16 cellular contexts compared by ENCODE assay signal in the genomic region with DNA sequence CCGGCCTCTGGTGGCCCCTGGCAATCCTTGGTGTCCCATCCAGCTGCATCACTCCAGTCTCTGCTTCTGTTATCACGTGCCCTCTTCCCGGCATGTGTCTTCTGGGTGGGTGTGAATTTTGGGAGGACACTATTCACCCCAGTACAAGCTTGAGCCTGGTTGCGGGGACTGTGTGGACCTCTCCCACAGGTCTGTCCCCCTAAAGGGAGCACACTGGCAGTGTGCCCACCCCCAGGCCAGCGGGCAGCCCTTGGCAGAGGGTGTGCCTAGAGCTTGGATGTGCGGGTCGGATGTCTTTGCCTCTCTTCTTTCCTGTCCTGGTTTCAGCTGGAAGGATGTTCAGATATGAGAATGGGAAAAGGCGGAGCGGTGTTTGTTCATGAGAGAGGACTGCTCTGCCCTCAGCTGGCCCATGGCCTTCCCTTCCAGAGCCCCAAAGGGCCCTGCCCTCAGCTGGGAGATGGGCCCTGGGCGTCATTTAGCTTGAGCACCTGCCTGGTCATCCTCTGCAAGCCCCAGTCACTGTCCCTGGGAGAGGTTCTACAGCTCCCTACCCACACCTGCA.
DNase-seq lines count a peak whose midpoint lies in the region; TF ChIP-seq lines count a peak whose summit lies in the region.
"Had no signal": no experiment of that assay in that cellular context is flagged by ENCODE, and none has a peak within 500 bp of the region (broad histone marks: within the 10 kb centered on the region; RNA-seq: fewer than 3 reads in every experiment).

No MANE protein-coding gene starts in this region.

- no peak overlapping the region for H2BK12ac ChIP-seq in neuronal stem cell (ENCODE audit: low read length)

- H2AFZ ChIP-seq in neuronal stem cell (ENCODE audit: low read length), result no peak overlapping the region
- H2AFZ ChIP-seq: GM23338 had no signal

- H2AK5ac ChIP-seq in neuronal stem cell (ENCODE audit: low read depth, low read length), result no peak overlapping the region

- no CpG with 5 or more reads among the region's 10 CpGs for WGBS in neuronal stem cell (ENCODE audit: extremely low coverage in 2 of 2, insufficient read length in 2 of 2, insufficient replicate concordance in 1 of 2), 2 donors

- peak overlapping the region in 4 of 11 experiments; percentile 6 to 39 (median 22); a peak in 5 of 22 replicates for H3K27ac ChIP-seq in BLaER1 treated with 17β-estradiol and CSF1 and Interleukin-3, amounts not matched to agents 10 nM and 100 nM
- H3K27ac ChIP-seq in VCaP, result peak overlapping the region; percentile 21; the same call in 1 of the 2 replicates
- no peak overlapping the region for H3K27ac ChIP-seq in neuronal stem cell (replicated peaks; ENCODE audit: low read length)

- peaks cover 29 to 58% (median 47%) of the 10 kb centered on the region in 11 experiments; a peak in 20 of 22 replicates for H4K20me1 ChIP-seq in BLaER1 treated with 17β-estradiol and CSF1 and Interleukin-3, amounts not matched to agents 10 nM and 100 nM

- peaks cover 0 to 12% (median 0%) of the 10 kb centered on the region in 11 experiments; a peak in 5 of 22 replicates for H3K27me3 ChIP-seq in BLaER1 treated with 17β-estradiol and CSF1 and Interleukin-3, amounts not matched to agents 10 nM and 100 nM
- no peaks in the 10 kb centered on the region for H3K27me3 ChIP-seq in neuronal stem cell (ENCODE audit: control insufficient read depth in 3 of 3, insufficient read depth in 3 of 3, low read depth in 1 of 3, low read length in 3 of 3)

- H3K9me3 ChIP-seq in BLaER1 treated with 17β-estradiol and CSF1 and Interleukin-3, amounts not matched to agents 10 nM and 100 nM (replicated peaks in 1 of 11), result peaks cover 15 to 32% (median 19%) of the 10 kb centered on the region in 11 experiments
- H3K9me3 ChIP-seq in neuronal stem cell (replicated peaks in 1 of 2; ENCODE audit: control insufficient read depth in 2 of 2, insufficient read depth in 1 of 2, low read depth in 1 of 2, low read length in 2 of 2), result peaks cover 10 to 18% of the 10 kb centered on the region in 2 donors
- H3K9me3 ChIP-seq: HAP-1 had no signal

- no peak overlapping the region for H2BK120ac ChIP-seq in neuronal stem cell (ENCODE audit: low read depth, low read length)

- peak overlapping the region; percentile 1 to 60 (median 37); a peak in 17 of 22 replicates for H3K4me2 ChIP-seq in BLaER1 treated with 17β-estradiol and CSF1 and Interleukin-3, amounts not matched to agents 10 nM and 100 nM
- H3K4me2 ChIP-seq in neuronal stem cell (ENCODE audit: insufficient read depth, low read length, poor library complexity, severe bottlenecking), result no peak overlapping the region
- H3K4me2 ChIP-seq: GM23338 had no signal

- TF ChIP-seq CTCF in VCaP (conservative IDR thresholded peaks at IDR 0.05), result no peak

- no peak overlapping the region for H2BK15ac ChIP-seq in neuronal stem cell (ENCODE audit: low read length)

- H3K4me3 ChIP-seq in BLaER1 treated with 17β-estradiol and CSF1 and Interleukin-3, amounts not matched to agents 10 nM and 100 nM, result no peak overlapping the region
- no peak overlapping the region for H3K4me3 ChIP-seq in neuronal stem cell (ENCODE audit: low read length in 2 of 2)
- H3K4me3 ChIP-seq: GM12878, GM23338, HAP-1 had no signal

- H3K79me1 ChIP-seq in neuronal stem cell (ENCODE audit: low read depth, low read length), result peaks cover 12% of the 10 kb centered on the region

- no peak for DNase-seq in neuronal stem cell (ENCODE audit: low spot score)
- no peak for DNase-seq in activated gamma-delta T cell (lab: John Stamatoyannopoulos, UW)
- DNase-seq in NCI-H2227 (lab: John Stamatoyannopoulos, UW; ENCODE audit: unreplicated experiment), result no peak
- no peak for DNase-seq in T1000 (lab: John Stamatoyannopoulos, UW)
- DNase-seq: CD4-positive, alpha-beta T cell; CD8-positive, alpha-beta memory T cell; DMS 273 treated with DMSO at 0.1 percent for 48 hours; DMS79; EL; GDM1; HFFc6 had no signal

- no peak overlapping the region for H4K8ac ChIP-seq in neuronal stem cell (ENCODE audit: low read depth, low read length)

- H3K4ac ChIP-seq in neuronal stem cell (ENCODE audit: low read length), result no peak overlapping the region

- H3K14ac ChIP-seq in neuronal stem cell (ENCODE audit: low read length), result no peak overlapping the region

- no peak overlapping the region for H2BK5ac ChIP-seq in neuronal stem cell (ENCODE audit: low read length)

- H3K18ac ChIP-seq in neuronal stem cell (ENCODE audit: low read length), result peak overlapping the region; percentile 19

- H3K4me1 ChIP-seq in BLaER1 treated with 17β-estradiol and CSF1 and Interleukin-3, amounts not matched to agents 10 nM and 100 nM, result peaks cover 45 to 87% (median 83%) of the 10 kb centered on the region in 10 experiments
- peaks cover 0 to 10% of the 10 kb centered on the region in 2 donors for H3K4me1 ChIP-seq in neuronal stem cell (ENCODE audit: control insufficient read depth in 2 of 2, insufficient read depth in 1 of 2, low read depth in 1 of 2, low read length in 2 of 2)

- H4K91ac ChIP-seq in neuronal stem cell (ENCODE audit: low read depth, low read length, poor library complexity), result no peak overlapping the region

- H3K23ac ChIP-seq in neuronal stem cell (ENCODE audit: low read depth, low read length, poor library complexity), result no peak overlapping the region

- H3K9ac ChIP-seq in BLaER1 treated with 17β-estradiol and CSF1 and Interleukin-3, amounts not matched to agents 10 nM and 100 nM, result 0 out of 22 replicates have a peak overlapping the region, but pooled peaks of 2 of the 11 experiments have one; percentile 10 to 18
- H3K9ac ChIP-seq in neuronal stem cell (ENCODE audit: low read depth, low read length, poor library complexity), result no peak overlapping the region

- H3K36me3 ChIP-seq in BLaER1 treated with 17β-estradiol and CSF1 and Interleukin-3, amounts not matched to agents 10 nM and 100 nM, result peaks cover 0 to 15% (median 10%) of the 10 kb centered on the region in 11 experiments; a peak in 11 of 22 replicates
- H3K36me3 ChIP-seq in neuronal stem cell (replicated peaks in 1 of 2; ENCODE audit: control insufficient read depth in 2 of 2, insufficient read depth in 2 of 2, low read length in 2 of 2), result peaks cover 4 to 9% of the 10 kb centered on the region in 2 donors
- H3K36me3 ChIP-seq: HAP-1 had no signal
